In the genomic region with DNA sequence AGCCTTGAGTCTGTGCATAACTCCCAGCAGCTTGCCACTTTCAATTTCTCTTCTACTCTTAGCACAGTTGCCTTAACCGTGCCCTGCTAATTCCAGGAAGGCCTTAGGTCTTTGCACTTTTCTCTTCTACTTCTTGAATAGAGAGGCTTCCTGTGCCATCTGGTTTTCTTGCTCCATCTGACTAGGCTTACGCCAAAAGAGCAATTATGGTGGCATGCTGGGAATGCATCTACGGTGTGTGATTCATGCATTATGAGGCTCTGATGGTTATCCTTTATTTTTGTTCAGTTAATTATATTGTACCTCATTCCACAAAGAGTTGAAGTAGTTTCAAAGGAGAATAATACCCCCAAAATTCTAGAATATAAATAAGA, we compare ENCODE assay signal across 1 cellular context.
TF ChIP-seq lines count a peak whose summit lies in the region.

No MANE protein-coding gene starts in this region.

TF ChIP-seq in GM23338, 12 proteins besides CTCF, POLR2A, EP300 and RAD21 (continued from another document):
- TF ChIP-seq, protein P1, sequence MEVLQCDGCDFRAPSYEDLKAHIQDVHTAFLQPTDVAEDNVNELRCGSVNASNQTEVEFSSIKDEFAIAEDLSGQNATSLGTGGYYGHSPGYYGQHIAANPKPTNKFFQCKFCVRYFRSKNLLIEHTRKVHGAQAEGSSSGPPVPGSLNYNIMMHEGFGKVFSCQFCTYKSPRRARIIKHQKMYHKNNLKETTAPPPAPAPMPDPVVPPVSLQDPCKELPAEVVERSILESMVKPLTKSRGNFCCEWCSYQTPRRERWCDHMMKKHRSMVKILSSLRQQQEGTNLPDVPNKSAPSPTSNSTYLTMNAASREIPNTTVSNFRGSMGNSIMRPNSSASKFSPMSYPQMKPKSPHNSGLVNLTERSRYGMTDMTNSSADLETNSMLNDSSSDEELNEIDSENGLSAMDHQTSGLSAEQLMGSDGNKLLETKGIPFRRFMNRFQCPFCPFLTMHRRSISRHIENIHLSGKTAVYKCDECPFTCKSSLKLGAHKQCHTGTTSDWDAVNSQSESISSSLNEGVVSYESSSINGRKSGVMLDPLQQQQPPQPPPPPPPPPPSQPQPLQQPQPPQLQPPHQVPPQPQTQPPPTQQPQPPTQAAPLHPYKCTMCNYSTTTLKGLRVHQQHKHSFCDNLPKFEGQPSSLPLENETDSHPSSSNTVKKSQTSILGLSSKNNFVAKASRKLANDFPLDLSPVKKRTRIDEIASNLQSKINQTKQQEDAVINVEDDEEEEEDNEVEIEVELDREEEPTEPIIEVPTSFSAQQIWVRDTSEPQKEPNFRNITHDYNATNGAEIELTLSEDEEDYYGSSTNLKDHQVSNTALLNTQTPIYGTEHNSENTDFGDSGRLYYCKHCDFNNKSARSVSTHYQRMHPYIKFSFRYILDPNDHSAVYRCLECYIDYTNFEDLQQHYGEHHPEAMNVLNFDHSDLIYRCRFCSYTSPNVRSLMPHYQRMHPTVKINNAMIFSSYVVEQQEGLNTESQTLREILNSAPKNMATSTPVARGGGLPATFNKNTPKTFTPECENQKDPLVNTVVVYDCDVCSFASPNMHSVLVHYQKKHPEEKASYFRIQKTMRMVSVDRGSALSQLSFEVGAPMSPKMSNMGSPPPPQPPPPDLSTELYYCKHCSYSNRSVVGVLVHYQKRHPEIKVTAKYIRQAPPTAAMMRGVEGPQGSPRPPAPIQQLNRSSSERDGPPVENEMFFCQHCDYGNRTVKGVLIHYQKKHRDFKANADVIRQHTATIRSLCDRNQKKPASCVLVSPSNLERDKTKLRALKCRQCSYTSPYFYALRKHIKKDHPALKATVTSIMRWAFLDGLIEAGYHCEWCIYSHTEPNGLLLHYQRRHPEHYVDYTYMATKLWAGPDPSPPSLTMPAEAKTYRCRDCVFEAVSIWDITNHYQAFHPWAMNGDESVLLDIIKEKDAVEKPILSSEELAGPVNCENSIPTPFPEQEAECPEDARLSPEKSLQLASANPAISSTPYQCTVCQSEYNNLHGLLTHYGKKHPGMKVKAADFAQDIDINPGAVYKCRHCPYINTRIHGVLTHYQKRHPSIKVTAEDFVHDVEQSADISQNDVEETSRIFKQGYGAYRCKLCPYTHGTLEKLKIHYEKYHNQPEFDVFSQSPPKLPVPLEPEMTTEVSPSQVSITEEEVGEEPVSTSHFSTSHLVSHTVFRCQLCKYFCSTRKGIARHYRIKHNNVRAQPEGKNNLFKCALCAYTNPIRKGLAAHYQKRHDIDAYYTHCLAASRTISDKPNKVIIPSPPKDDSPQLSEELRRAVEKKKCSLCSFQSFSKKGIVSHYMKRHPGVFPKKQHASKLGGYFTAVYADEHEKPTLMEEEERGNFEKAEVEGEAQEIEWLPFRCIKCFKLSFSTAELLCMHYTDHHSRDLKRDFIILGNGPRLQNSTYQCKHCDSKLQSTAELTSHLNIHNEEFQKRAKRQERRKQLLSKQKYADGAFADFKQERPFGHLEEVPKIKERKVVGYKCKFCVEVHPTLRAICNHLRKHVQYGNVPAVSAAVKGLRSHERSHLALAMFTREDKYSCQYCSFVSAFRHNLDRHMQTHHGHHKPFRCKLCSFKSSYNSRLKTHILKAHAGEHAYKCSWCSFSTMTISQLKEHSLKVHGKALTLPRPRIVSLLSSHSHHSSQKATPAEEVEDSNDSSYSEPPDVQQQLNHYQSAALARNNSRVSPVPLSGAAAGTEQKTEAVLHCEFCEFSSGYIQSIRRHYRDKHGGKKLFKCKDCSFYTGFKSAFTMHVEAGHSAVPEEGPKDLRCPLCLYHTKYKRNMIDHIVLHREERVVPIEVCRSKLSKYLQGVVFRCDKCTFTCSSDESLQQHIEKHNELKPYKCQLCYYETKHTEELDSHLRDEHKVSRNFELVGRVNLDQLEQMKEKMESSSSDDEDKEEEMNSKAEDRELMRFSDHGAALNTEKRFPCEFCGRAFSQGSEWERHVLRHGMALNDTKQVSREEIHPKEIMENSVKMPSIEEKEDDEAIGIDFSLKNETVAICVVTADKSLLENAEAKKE (CRISPR knock-in tag; IDR thresholded peaks at IDR 0.05): no peak
- TF ChIP-seq EZH2phosphoT487 (IDR thresholded peaks at IDR 0.05; ENCODE audit: unreplicated experiment) (no peak), ZNF331 (CRISPR knock-in tag; IDR thresholded peaks at IDR 0.05; ENCODE audit: low read depth) (no peak), ZNF114 (CRISPR knock-in tag; IDR thresholded peaks at IDR 0.05) (no peak), STAT1 (IDR thresholded peaks at IDR 0.05; ENCODE audit: unreplicated experiment) (no peak)
